In genomic region chr12:47590771-47591368, GRCh38 we compare ENCODE assay signal across 18 cellular contexts.
A peak's percentile ranks its signal among the peaks of the same experiment; 100 is the strongest.
DNase-seq lines count a peak whose midpoint lies in the region; ATAC-seq and TF ChIP-seq lines count a peak whose summit lies in the region.
"Had no signal": no experiment of that assay in that cellular context is flagged by ENCODE, and none has a peak within 500 bp of the region (broad histone marks: within the 10 kb centered on the region; RNA-seq: fewer than 3 reads in every experiment).

No MANE protein-coding gene starts in this region.

- TF ChIP-seq POLR2A in sigmoid colon (IDR thresholded peaks at IDR 0.05): no peak

- BruUV-seq in mammary epithelial cell (replicated peaks; lab: Mats Ljungman, UMichigan): no TSS peak

- CTCF ChIA-PET in mammary epithelial cell (lab: Charles Lee; ENCODE audit: low non-redundant PET): no interaction called here

- H3K4me1 ChIP-seq in GM23248 (ENCODE audit: insufficient read depth): peaks cover 18% of the 10 kb centered on the region
- H3K4me1 ChIP-seq in hepatocyte (ENCODE audit: insufficient read depth): no peaks in the 10 kb centered on the region
- H3K4me1 ChIP-seq in sigmoid colon: peaks cover 3 to 61% (median 58%) of the 10 kb centered on the region in 4 donors
- no peaks in the 10 kb centered on the region for H3K4me1 ChIP-seq in mammary epithelial cell (ENCODE audit: insufficient read depth, low read length)

- H3K4me2 ChIP-seq in GM23248 (ENCODE audit: unreplicated experiment) (no peak overlapping the region), hepatocyte (peak overlapping the region; percentile 52), mammary epithelial cell (ENCODE audit: insufficient read depth, low read depth, low read length) (no peak overlapping the region)
- H3K4me2 ChIP-seq: KMS-11 had no signal

- DNase-seq in GM23248: peak; percentile 17
- peak; percentile 3 for DNase-seq in choroid plexus epithelial cell (ENCODE audit: low read depth)
- DNase-seq in hepatocyte (ENCODE audit: low spot score): peak; percentile 19
- DNase-seq in sigmoid colon: no peak
- DNase-seq in mammary epithelial cell: no peak
- no peak for DNase-seq in stimulated activated CD4-positive, alpha-beta T cell treated with anti-CD3 and anti-CD28 coated beads, Interleukin-2, amount 100 ng/mL, for 24 hours
- DNase-seq: activated CD4-positive, alpha-beta T cell treated with anti-CD3 and anti-CD28 coated beads for 1 hour; DMS79 treated with DMSO at 0.1 percent for 48 hours; immature natural killer cell; naive thymus-derived CD8-positive, alpha-beta T cell; NCI-H2029; NCI-H446 treated with DMSO at 0.1 percent for 48 hours; stimulated activated CD8-positive, alpha-beta memory T cell treated with anti-CD3 and anti-CD28 coated beads, Interleukin-4, amount 100 ng/mL, for 48 hours had no signal

- TF ChIP-seq CTCF in choroid plexus epithelial cell (conservative IDR thresholded peaks at IDR 0.05; ENCODE audit: low read depth, low read length) (no peak), hepatocyte (IDR thresholded peaks at IDR 0.05; ENCODE audit: poor library complexity) (no peak), sigmoid colon (IDR thresholded peaks at IDR 0.05) (no peak), mammary epithelial cell (conservative IDR thresholded peaks at IDR 0.05 in 1 of 2, IDR thresholded peaks at IDR 0.05 in 1 of 2; ENCODE audit: extremely low read depth in 1 of 2, insufficient read depth in 1 of 2, low read depth in 1 of 2, low read length in 2 of 2) (no peak)

- intact Hi-C loops in sigmoid colon (cut with DNase I) (no loop called here), mammary epithelial cell (cut with micrococcal nuclease) (no loop called here)

- peak overlapping the region; percentile 41; the same call in 1 of the 2 replicates for H2AFZ ChIP-seq in GM23248
- H2AFZ ChIP-seq in hepatocyte: no peak overlapping the region
- H2AFZ ChIP-seq in mammary epithelial cell (ENCODE audit: low read depth, low read length): no peak overlapping the region

- no peaks in the 10 kb centered on the region for H3K79me2 ChIP-seq in GM23248 (ENCODE audit: insufficient read depth)
- H3K79me2 ChIP-seq in hepatocyte: no peaks in the 10 kb centered on the region
- no peaks in the 10 kb centered on the region for H3K79me2 ChIP-seq in mammary epithelial cell (ENCODE audit: insufficient read depth, low read length)

- no peaks in the 10 kb centered on the region for H3F3A ChIP-seq in GM23248 (ENCODE audit: insufficient read depth)

- H3K9me2 ChIP-seq in GM23248 (ENCODE audit: insufficient read depth) (no peaks in the 10 kb centered on the region), hepatocyte (replicated peaks; ENCODE audit: insufficient read depth) (no peaks in the 10 kb centered on the region)

- H3K9ac ChIP-seq in GM23248 (no peak overlapping the region), mammary epithelial cell (ENCODE audit: insufficient read depth, low read length) (no peak overlapping the region)
- H3K9ac ChIP-seq: KMS-11 had no signal

- in situ Hi-C loops in GM23248 (cut with MboI): no loop called here
- in situ Hi-C loops in mammary epithelial cell (cut with MboI; ENCODE audit: low sequenced_read_pairs in 2 of 2): no loop called here

- no peak overlapping the region for H3K4me3 ChIP-seq in GM23248
- no peak overlapping the region for H3K4me3 ChIP-seq in choroid plexus epithelial cell (ENCODE audit: low read depth, low read length)
- H3K4me3 ChIP-seq in hepatocyte: no peak overlapping the region
- H3K4me3 ChIP-seq in sigmoid colon: no peak overlapping the region
- H3K4me3 ChIP-seq in mammary epithelial cell (replicated peaks in 1 of 3; ENCODE audit: insufficient read depth in 1 of 3, low read depth in 2 of 3, low read length in 3 of 3): no peak overlapping the region
- H3K4me3 ChIP-seq: lung had no signal

- no peak overlapping the region for H3K27ac ChIP-seq in GM23248
- H3K27ac ChIP-seq in hepatocyte: peak overlapping the region; percentile 61
- H3K27ac ChIP-seq in sigmoid colon: peak overlapping the region in 3 of 4 donors; percentile 74 to 83 (median 79)
- H3K27ac ChIP-seq in mammary epithelial cell (ENCODE audit: insufficient read depth, low read depth, low read length): no peak overlapping the region
- H3K27ac ChIP-seq: epithelial cell of prostate, KMS-11 had no signal

- H3K36me3 ChIP-seq in GM23248 (ENCODE audit: low read depth) (no peaks in the 10 kb centered on the region), hepatocyte (replicated peaks; ENCODE audit: insufficient read depth, low read depth) (no peaks in the 10 kb centered on the region), sigmoid colon (no peaks in the 10 kb centered on the region), mammary epithelial cell (ENCODE audit: insufficient read depth, low read length) (no peaks in the 10 kb centered on the region)

- H3K9me3 ChIP-seq in GM23248 (ENCODE audit: low read depth) (no peaks in the 10 kb centered on the region), hepatocyte (ENCODE audit: low read depth) (no peaks in the 10 kb centered on the region), sigmoid colon (no peaks in the 10 kb centered on the region), mammary epithelial cell (replicated peaks; ENCODE audit: insufficient read depth, low read length) (no peaks in the 10 kb centered on the region)

- H3K27me3 ChIP-seq in GM23248 (replicated peaks; ENCODE audit: insufficient read depth) (no peaks in the 10 kb centered on the region), hepatocyte (no peaks in the 10 kb centered on the region), sigmoid colon (no peaks in the 10 kb centered on the region), mammary epithelial cell (ENCODE audit: insufficient read depth, low read length) (no peaks in the 10 kb centered on the region)

- 5 to 11% methylated on average over 3 of the region's 3 CpGs for WGBS in GM23248 (ENCODE audit: low coverage in 1 of 2, low lambda C conversion rate in 2 of 2, missing lambda C conversion rate in 2 of 2), 2 experiments
- WGBS in hepatocyte (ENCODE audit: low lambda C conversion rate, missing lambda C conversion rate): 60% methylated on average over 3 of the region's 3 CpGs
- 56 to 72% methylated on average over 3 of the region's 3 CpGs for WGBS in sigmoid colon, 2 donors
- 87% methylated on average over 3 of the region's 3 CpGs for WGBS in mammary epithelial cell (ENCODE audit: low coverage, missing lambda C conversion rate)

- TF ChIP-seq EP300 in sigmoid colon (IDR thresholded peaks at IDR 0.05): no peak

- ATAC-seq in HG03432 (IDR thresholded peaks at IDR 0.05; ENCODE audit: unreplicated experiment): no peak
- no peak for ATAC-seq in GM21423 (IDR thresholded peaks at IDR 0.05; ENCODE audit: unreplicated experiment)
- ATAC-seq: naive thymus-derived CD8-positive, alpha-beta T cell had no signal

- H4K20me1 ChIP-seq in GM23248 (ENCODE audit: insufficient read depth) (no peaks in the 10 kb centered on the region; the same call in 1 of the 2 replicates), hepatocyte (ENCODE audit: insufficient read depth, poor library complexity, severe bottlenecking) (no peaks in the 10 kb centered on the region), mammary epithelial cell (ENCODE audit: insufficient read depth, low read length) (no peaks in the 10 kb centered on the region)

- dilution Hi-C loops in mammary epithelial cell (cut with HindIII; ENCODE audit: low sequenced_read_pairs): no loop called here

Comparison
In these comparisons a context has a peak if more than half of its experiments do, and no peak if none do; other contexts are left out.
1. DNase-seq: peak in GM23248 (single experiment), choroid plexus epithelial cell (single experiment) and hepatocyte (single experiment); none in sigmoid colon (single experiment), mammary epithelial cell (single experiment) and stimulated activated CD4-positive, alpha-beta T cell treated with anti-CD3 and anti-CD28 coated beads, Interleukin-2, amount 100 ng/mL, for 24 hours (0 of 2).
2. H3K27ac ChIP-seq: peak in hepatocyte (single experiment) and sigmoid colon (3 of 4); none in GM23248 (single experiment) and mammary epithelial cell (single experiment).